1 cellular context compared by ENCODE assay signal in genomic region chr3:26307805-26308204, GRCh38.
TF ChIP-seq lines count a peak whose summit lies in the region.

No MANE protein-coding gene starts in this region.

TF ChIP-seq in GM23338, 12 proteins besides CTCF, POLR2A, EP300 and RAD21 (continued from another document):
- TF ChIP-seq ETS1 (IDR thresholded peaks at IDR 0.05) (no peak), POLR2AphosphoS5 (IDR thresholded peaks at IDR 0.05; ENCODE audit: low read depth) (no peak), EZH2 (IDR thresholded peaks at IDR 0.05; ENCODE audit: low read depth, unreplicated experiment) (no peak), JUNB (IDR thresholded peaks at IDR 0.05; ENCODE audit: unreplicated experiment) (no peak), CREB1 (CRISPR knock-in tag; IDR thresholded peaks at IDR 0.05; ENCODE audit: low read depth) (no peak), ZNF331 (CRISPR knock-in tag; IDR thresholded peaks at IDR 0.05; ENCODE audit: low read depth) (no peak), STAT1 (IDR thresholded peaks at IDR 0.05; ENCODE audit: unreplicated experiment) (no peak), ZNF114 (CRISPR knock-in tag; IDR thresholded peaks at IDR 0.05) (no peak)
TF ChIP-seq in GM23338: peak in this region for 0.
